Comparison of ENCODE assay signal across 10 cellular contexts in the genomic region with DNA sequence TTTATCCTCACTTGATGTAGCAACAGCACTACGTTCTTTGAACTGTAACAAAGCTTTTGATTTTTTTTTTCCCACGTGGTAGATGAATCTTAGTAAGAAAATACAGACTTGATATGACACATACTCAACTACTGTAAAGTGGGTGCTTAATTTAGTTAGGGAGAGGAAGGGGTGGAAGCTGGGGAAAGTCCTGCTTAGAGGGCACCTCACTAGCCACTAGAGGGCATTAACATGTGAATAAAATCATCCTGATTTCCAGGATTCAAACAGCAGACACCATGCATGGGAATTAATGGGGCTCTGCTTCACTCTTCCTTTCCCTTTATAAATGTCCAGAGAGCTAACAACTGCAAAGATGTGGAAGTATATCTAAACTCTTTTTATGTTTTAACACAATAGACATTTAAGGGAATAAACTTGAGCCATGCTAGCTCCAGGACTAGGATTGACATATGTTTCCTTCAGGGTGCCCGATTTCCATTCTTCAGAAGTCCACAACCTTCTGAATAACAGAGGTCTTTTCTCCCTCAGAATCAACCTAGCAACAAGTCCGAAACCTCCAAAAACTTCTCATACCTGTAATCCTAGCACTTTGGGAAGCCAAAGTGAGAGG.
DNase-seq lines count a peak whose midpoint lies in the region; ATAC-seq and TF ChIP-seq lines count a peak whose summit lies in the region.
"Had no signal": no experiment of that assay in that cellular context is flagged by ENCODE, and none has a peak within 500 bp of the region (broad histone marks: within the 10 kb centered on the region; RNA-seq: fewer than 3 reads in every experiment).

No MANE protein-coding gene starts in this region.

- H4K8ac ChIP-seq in H9 (replicated peaks; ENCODE audit: insufficient read length, low read depth, low read length): no peak overlapping the region

- no peak overlapping the region for H2BK5ac ChIP-seq in H9 (ENCODE audit: insufficient read length, low read length)

- H2AK5ac ChIP-seq in H9 (ENCODE audit: insufficient read length, low read length): no peak overlapping the region

- H3K4me3 Mint-ChIP-seq in CD8-positive, alpha-beta T cell: no peak overlapping the region
- H3K4me3 Mint-ChIP-seq in H9 (no peak overlapping the region), endothelial cell (ENCODE audit: unreplicated experiment) (no peak overlapping the region), natural killer cell (no peak overlapping the region)

- H3K18ac ChIP-seq in H9 (ENCODE audit: insufficient read length, low read depth, low read length): no peak overlapping the region

- POLR2A ChIA-PET in CD8-positive, alpha-beta T cell (lab: Charles Lee): interaction anchor here (0.6 kb wide), 1 partner anchor 238 kb away, joined by 3 read pairs; no protein-coding TSS in a partner anchor

- intact Hi-C loops in CD8-positive, alpha-beta T cell (cut with DNase I, micrococcal nuclease): loop anchor here (5.0 to 10.0 kb wide), 6 partner anchors 39 to 454 kb away; no protein-coding TSS in a partner anchor
- intact Hi-C loops in natural killer cell (cut with micrococcal nuclease): loop anchor here (5.0 to 10.0 kb wide), 3 partner anchors 251 to 576 kb away; a partner anchor contains a TSS

- no peaks in the 10 kb centered on the region for H3K23me2 ChIP-seq in H9 (ENCODE audit: insufficient read length, low read depth, low read length, poor library complexity, severe bottlenecking)

- H3K27me3 ChIP-seq in CD8-positive, alpha-beta T cell (ENCODE audit: insufficient read depth, low read length): no peaks in the 10 kb centered on the region
- H3K27me3 ChIP-seq in H9 (ENCODE audit: insufficient read depth, low read length): no peaks in the 10 kb centered on the region
- H3K27me3 ChIP-seq: neutrophil had no signal

- H3K27me3 Mint-ChIP-seq in CD8-positive, alpha-beta T cell (ENCODE audit: low read depth): no peaks in the 10 kb centered on the region
- H3K27me3 Mint-ChIP-seq in H9 (ENCODE audit: low read depth) (no peaks in the 10 kb centered on the region), endothelial cell (ENCODE audit: unreplicated experiment) (no peaks in the 10 kb centered on the region), natural killer cell (ENCODE audit: low read depth in 2 of 2) (no peaks in the 10 kb centered on the region)

- no peak overlapping the region for H3K23ac ChIP-seq in H9 (ENCODE audit: insufficient read length, low read depth, low read length)

- H3T11ph ChIP-seq in H9 (ENCODE audit: low read length): no peak overlapping the region

- peak; percentile 42 for ATAC-seq in CD8-positive, alpha-beta T cell
- ATAC-seq in SK-N-SH treated with all-trans-retinoic acid at 6 μM for 48 hours: peak; percentile 82
- ATAC-seq in natural killer cell: peak in 2 of 3 donors; percentile 69 to 72
- no peak for ATAC-seq in GM21360 (IDR thresholded peaks at IDR 0.05; ENCODE audit: unreplicated experiment)

- no peak overlapping the region for H3K9ac ChIP-seq in H9 (ENCODE audit: extremely low read depth, insufficient read length, low read length)

- H2BK120ac ChIP-seq in H9 (ENCODE audit: low read depth, low read length, poor library complexity, severe bottlenecking): no peak overlapping the region

- no peaks in the 10 kb centered on the region for H3K79me1 ChIP-seq in H9 (ENCODE audit: insufficient read depth, low read depth, low read length, poor library complexity, severe bottlenecking)

- H3K4me1 Mint-ChIP-seq in CD8-positive, alpha-beta T cell (ENCODE audit: low read depth): peaks cover 46% of the 10 kb centered on the region
- H3K4me1 Mint-ChIP-seq in H9: peaks cover 21% of the 10 kb centered on the region in 2 experiments
- H3K4me1 Mint-ChIP-seq in endothelial cell (ENCODE audit: unreplicated experiment): peaks cover 20% of the 10 kb centered on the region
- peaks cover 22 to 51% of the 10 kb centered on the region in 2 donors for H3K4me1 Mint-ChIP-seq in natural killer cell

- no peaks in the 10 kb centered on the region for H4K20me1 ChIP-seq in H9 (ENCODE audit: control insufficient read depth, insufficient read depth, insufficient read length)

- H3K27ac Mint-ChIP-seq in CD8-positive, alpha-beta T cell: peak overlapping the region; percentile 87
- H3K27ac Mint-ChIP-seq in H9 (no peak overlapping the region), endothelial cell (ENCODE audit: unreplicated experiment) (no peak overlapping the region), natural killer cell (peak overlapping the region in 1 of 2 donors; percentile 34)

- no peak overlapping the region for H3K56ac ChIP-seq in H9 (ENCODE audit: insufficient read length, low read depth, low read length)

- DNase-seq in CD8-positive, alpha-beta T cell: no peak
- DNase-seq in H9 (no peak), endothelial cell (ENCODE audit: low spot score) (no peak), natural killer cell (no peak), mucosa of gallbladder (ENCODE audit: low spot score) (no peak)
- DNase-seq in activated CD8-positive, alpha-beta memory T cell treated with anti-CD3 and anti-CD28 coated beads for 24 hours: no peak

- CTCF ChIA-PET in CD8-positive, alpha-beta T cell (lab: Charles Lee): interaction anchor here (0.6 to 5.1 kb wide), 23 partner anchors 8 to 316 kb away, joined by 3 to 29 read pairs (median 4); a partner anchor contains a TSS

- no peak overlapping the region for H3K14ac ChIP-seq in H9 (ENCODE audit: insufficient read depth, low read length)

- no peaks in the 10 kb centered on the region for H3K9me3 Mint-ChIP-seq in CD8-positive, alpha-beta T cell
- H3K9me3 Mint-ChIP-seq in H9 (no peaks in the 10 kb centered on the region; a peak in 1 of 5 replicates), endothelial cell (ENCODE audit: unreplicated experiment) (no peaks in the 10 kb centered on the region), natural killer cell (no peaks in the 10 kb centered on the region)

- WGBS in H9 (ENCODE audit: extremely low coverage, insufficient read length, low lambda C conversion rate): no CpG with 5 or more reads among the region's 4 CpGs

- no peaks in the 10 kb centered on the region for H3K9me3 ChIP-seq in CD8-positive, alpha-beta T cell (ENCODE audit: low read length)
- no peaks in the 10 kb centered on the region for H3K9me3 ChIP-seq in H9 (ENCODE audit: control insufficient read depth, low read depth, low read length)
- H3K9me3 ChIP-seq: neutrophil had no signal

- peaks cover 37% of the 10 kb centered on the region for H3K4me1 ChIP-seq in CD8-positive, alpha-beta T cell (ENCODE audit: insufficient read depth, low read length)
- peaks cover 3% of the 10 kb centered on the region; the same call in 1 of the 2 replicates for H3K4me1 ChIP-seq in H9 (ENCODE audit: insufficient read depth, low read length)

- no peak overlapping the region for H2AFZ ChIP-seq in H9 (ENCODE audit: low read length)

- peak; percentile 37 for TF ChIP-seq CTCF in CD8-positive, alpha-beta T cell (IDR thresholded peaks at IDR 0.05)
- TF ChIP-seq CTCF in H9 (conservative IDR thresholded peaks at IDR 0.05) (peak; percentile 70), endothelial cell (IDR thresholded peaks at IDR 0.05; ENCODE audit: unreplicated experiment) (peak; percentile 60), natural killer cell (IDR thresholded peaks at IDR 0.05) (peak; percentile 50)

- H3K27ac ChIP-seq in CD8-positive, alpha-beta T cell (ENCODE audit: low read depth, low read length): no peak overlapping the region
- H3K27ac ChIP-seq in H9 (ENCODE audit: insufficient read length, low read depth, low read length): no peak overlapping the region
- H3K27ac ChIP-seq: SK-N-MC had no signal

- H4K5ac ChIP-seq in H9 (ENCODE audit: insufficient read length, low read depth, low read length): no peak overlapping the region

- H3K79me2 ChIP-seq in H9 (ENCODE audit: insufficient read depth, low read length): no peaks in the 10 kb centered on the region

- no peak overlapping the region for H2BK12ac ChIP-seq in H9 (ENCODE audit: insufficient read length, low read depth, low read length)

- peaks cover 4% of the 10 kb centered on the region for H3K36me3 Mint-ChIP-seq in CD8-positive, alpha-beta T cell
- no peaks in the 10 kb centered on the region for H3K36me3 Mint-ChIP-seq in H9 (ENCODE audit: insufficient read depth in 1 of 3, low read depth in 3 of 3)
- no peaks in the 10 kb centered on the region for H3K36me3 Mint-ChIP-seq in endothelial cell (ENCODE audit: low read depth, unreplicated experiment)
- no peaks in the 10 kb centered on the region for H3K36me3 Mint-ChIP-seq in natural killer cell

- no peak overlapping the region for H3K4me2 ChIP-seq in H9 (ENCODE audit: insufficient read depth, insufficient read length, low read length)

- no peak overlapping the region for H3K4me3 ChIP-seq in CD8-positive, alpha-beta T cell (ENCODE audit: low read depth, low read length)
- H3K4me3 ChIP-seq: SK-N-MC had no signal

- H3K36me3 ChIP-seq in CD8-positive, alpha-beta T cell (ENCODE audit: insufficient read depth, low read length): no peaks in the 10 kb centered on the region

- no peak overlapping the region for H2BK15ac ChIP-seq in H9 (ENCODE audit: low read depth, low read length)

- H2BK20ac ChIP-seq in H9 (ENCODE audit: low read depth, low read length, poor library complexity, severe bottlenecking): no peak overlapping the region

- no peak overlapping the region for H3K4ac ChIP-seq in H9 (ENCODE audit: low read depth, low read length)

- no peak overlapping the region for H4K91ac ChIP-seq in H9 (ENCODE audit: insufficient read length, low read depth, low read length)

TF ChIP-seq in SK-N-SH treated with all-trans-retinoic acid at 6 μM for 48 hours, 23 proteins besides CTCF, POLR2A, EP300 and RAD21:
- no peak for TF ChIP-seq BACH2 (CRISPR knock-in tag; IDR thresholded peaks at IDR 0.05; ENCODE audit: borderline replicate concordance)
- no peak for TF ChIP-seq ISL1 (CRISPR knock-in tag; IDR thresholded peaks at IDR 0.05)
- TF ChIP-seq ZNF565 (CRISPR knock-in tag; conservative IDR thresholded peaks at IDR 0.05; ENCODE audit: low read depth): no peak
- TF ChIP-seq ZNF70 (CRISPR knock-in tag; IDR thresholded peaks at IDR 0.05): no peak
- TF ChIP-seq ARNTL (CRISPR knock-in tag; IDR thresholded peaks at IDR 0.05; ENCODE audit: borderline replicate concordance, low read depth): no peak
- no peak for TF ChIP-seq PPARA (CRISPR knock-in tag; IDR thresholded peaks at IDR 0.05; ENCODE audit: borderline replicate concordance)
- no peak for TF ChIP-seq RARB (CRISPR knock-in tag; IDR thresholded peaks at IDR 0.05)
